15 cellular contexts compared by ENCODE assay signal in genomic region chr20:61802721-61803311, GRCh38.
DNase-seq lines count a peak whose midpoint lies in the region; ATAC-seq, FAIRE-seq and TF ChIP-seq lines count a peak whose summit lies in the region.
"Had no signal": no experiment of that assay in that cellular context is flagged by ENCODE, and none has a peak within 500 bp of the region (broad histone marks: within the 10 kb centered on the region; RNA-seq: fewer than 3 reads in every experiment).

No MANE protein-coding gene starts in this region.

- intact Hi-C loops in HepG2 (cut with micrococcal nuclease; ENCODE audit: unreplicated experiment) = no loop called here

- peak overlapping the region; percentile 8 for H3K9ac ChIP-seq in NT2/D1 (ENCODE audit: insufficient read length, low read depth)
- H3K9ac ChIP-seq in HepG2 (ENCODE audit: insufficient read depth, low read depth, low read length) = no peak overlapping the region
- no peak overlapping the region for H3K9ac ChIP-seq in skeletal muscle satellite cell (ENCODE audit: low read depth, low read length)
- no peak overlapping the region for H3K9ac ChIP-seq in GM23248

- no peak for TF ChIP-seq RAD21 in HepG2 (CRISPR knock-in tag; IDR thresholded peaks at IDR 0.05)

- no peak overlapping the region for H2AFZ ChIP-seq in HepG2 (ENCODE audit: low read length)
- no peak overlapping the region for H2AFZ ChIP-seq in GM23248

- H3K27me3 ChIP-seq in H7 (ENCODE audit: control insufficient read depth, insufficient read depth, low read length) (no peaks in the 10 kb centered on the region; the same call in 1 of the 2 replicates), NT2/D1 (ENCODE audit: insufficient read depth, insufficient read length) (peaks cover 83% of the 10 kb centered on the region), HepG2 (ENCODE audit: control insufficient read depth in 1 of 2, insufficient read depth in 2 of 2, low read length in 2 of 2) (peaks cover 40 to 98% of the 10 kb centered on the region in 2 experiments), skeletal muscle satellite cell (ENCODE audit: control insufficient read depth, insufficient read depth, low read length) (peaks cover 26% of the 10 kb centered on the region), GM23248 (replicated peaks; ENCODE audit: insufficient read depth) (peaks cover 28% of the 10 kb centered on the region)
- H3K27me3 ChIP-seq: Peyer's patch had no signal

- H3K9me2 ChIP-seq in GM23248 (ENCODE audit: insufficient read depth) = no peaks in the 10 kb centered on the region

- no peaks in the 10 kb centered on the region for H3K36me3 ChIP-seq in H7 (replicated peaks; ENCODE audit: control insufficient read depth, insufficient read depth, low read length)
- H3K36me3 ChIP-seq in NT2/D1 (ENCODE audit: insufficient read depth, insufficient read length, low read length) = no peaks in the 10 kb centered on the region
- H3K36me3 ChIP-seq in HepG2 (replicated peaks in 1 of 2; ENCODE audit: control insufficient read depth in 1 of 2, insufficient read depth in 2 of 2, low read length in 2 of 2) = no peaks in the 10 kb centered on the region
- H3K36me3 ChIP-seq in skeletal muscle satellite cell (ENCODE audit: insufficient read depth, low read length) = no peaks in the 10 kb centered on the region
- no peaks in the 10 kb centered on the region for H3K36me3 ChIP-seq in GM23248 (ENCODE audit: low read depth)
- H3K36me3 ChIP-seq: Peyer's patch had no signal

- no peak overlapping the region for H3K4me3 ChIP-seq in H7 (ENCODE audit: insufficient read depth, low read depth, low read length)
- no peak overlapping the region for H3K4me3 ChIP-seq in NT2/D1 (ENCODE audit: insufficient read length, low read depth)
- no peak overlapping the region for H3K4me3 ChIP-seq in HepG2 (replicated peaks in 1 of 3; ENCODE audit: insufficient read depth in 1 of 3, low read depth in 2 of 3, low read length in 3 of 3)
- no peak overlapping the region for H3K4me3 ChIP-seq in skeletal muscle satellite cell (ENCODE audit: low read length)
- H3K4me3 ChIP-seq in GM23248 = no peak overlapping the region
- H3K4me3 ChIP-seq: K562 had no signal

- POLR2A ChIA-PET in HepG2 (lab: Yijun Ruan, JAX) = no interaction called here

- CTCF ChIA-PET in HepG2 (lab: Yijun Ruan, JAX; ENCODE audit: low intra/inter-chr PET ratio, low total read pairs) = no interaction called here

- H3K4me2 ChIP-seq in HepG2 (ENCODE audit: low read depth, low read length) = no peak overlapping the region
- peak overlapping the region; percentile 70 for H3K4me2 ChIP-seq in skeletal muscle satellite cell (ENCODE audit: low read length)
- H3K4me2 ChIP-seq in GM23248 (ENCODE audit: unreplicated experiment) = no peak overlapping the region

- no peaks in the 10 kb centered on the region for H3F3A ChIP-seq in GM23248 (ENCODE audit: insufficient read depth)

- H3K27ac ChIP-seq in HepG2 (ENCODE audit: extremely low read length, insufficient read depth, low read length) (no peak overlapping the region), GM23248 (no peak overlapping the region)
- H3K27ac ChIP-seq: HL-60, Peyer's patch had no signal

- H3K79me2 ChIP-seq in HepG2 (ENCODE audit: insufficient read depth, low read length) (no peaks in the 10 kb centered on the region), GM23248 (ENCODE audit: insufficient read depth) (no peaks in the 10 kb centered on the region)

- in situ Hi-C loops in HepG2 (cut with HindIII; ENCODE audit: extremely low pct_ligation_motif_present, low pct_unique_long_range_greater_than_20kb) = no loop called here
- in situ Hi-C loops in GM23248 (cut with MboI) = no loop called here

- no peak for FAIRE-seq in HepG2 (lab: Jason Lieb, UNC)
- FAIRE-seq: K562 had no signal

- no peak for ATAC-seq in HepG2
- ATAC-seq: K562 had no signal

- H3K9me3 ChIP-seq in NT2/D1 (ENCODE audit: insufficient read depth, low read length) (no peaks in the 10 kb centered on the region), HepG2 (ENCODE audit: low read length) (no peaks in the 10 kb centered on the region), skeletal muscle satellite cell (replicated peaks; ENCODE audit: low read length) (no peaks in the 10 kb centered on the region), GM23248 (ENCODE audit: low read depth) (no peaks in the 10 kb centered on the region)
- H3K9me3 ChIP-seq: Peyer's patch had no signal

- H3K4me1 ChIP-seq in NT2/D1 (ENCODE audit: insufficient read depth, insufficient read length) = peaks cover 17% of the 10 kb centered on the region
- no peaks in the 10 kb centered on the region for H3K4me1 ChIP-seq in HepG2 (ENCODE audit: insufficient read depth, low read length)
- peaks cover 12% of the 10 kb centered on the region for H3K4me1 ChIP-seq in skeletal muscle satellite cell (ENCODE audit: control insufficient read depth, insufficient read depth, low read length)
- no peaks in the 10 kb centered on the region for H3K4me1 ChIP-seq in GM23248 (ENCODE audit: insufficient read depth)

- TF ChIP-seq CTCF in HepG2 (CRISPR knock-in tag; IDR thresholded peaks at IDR 0.05) = no peak

- TF ChIP-seq POLR2A in HepG2 (IDR thresholded peaks at IDR 0.05; ENCODE audit: insufficient read depth in 1 of 2, low read depth in 2 of 2, low read length in 2 of 2) = no peak

- TF ChIP-seq EP300 in HepG2 (IDR thresholded peaks at IDR 0.05; ENCODE audit: low read depth in 2 of 2, low read length in 2 of 2) = no peak
- TF ChIP-seq EP300 in HepG2 (CRISPR knock-in tag; IDR thresholded peaks at IDR 0.05; ENCODE audit: borderline replicate concordance) = no peak

- DNase-seq in H7 = peak; percentile 65
- no peak for DNase-seq in NT2/D1 (ENCODE audit: low read depth, low spot score)
- no peak for DNase-seq in HepG2 (ENCODE audit: low spot score)
- no peak for DNase-seq in islet precursor cell
- no peak for DNase-seq in GM19240 (ENCODE audit: insufficient read length, low spot score)
- no peak for DNase-seq in GM23248
- no peak for DNase-seq in NCI-H2171 treated with DMSO at 0.1 percent for 48 hours (lab: John Stamatoyannopoulos, UW)
- DNase-seq: EL, NCI-H1092, NCI-H1694 treated with DMSO at 0.1 percent for 48 hours, NCI-H446 had no signal

- BruUV-seq in HepG2 (replicated peaks; lab: Mats Ljungman, UMichigan) = no TSS peak

- WGBS in HepG2 (ENCODE audit: low lambda C conversion rate) = 25% methylated on average over 19 of the region's 36 CpGs
- 49 to 57% methylated on average over 36 of the region's 36 CpGs for WGBS in GM23248 (ENCODE audit: low coverage in 1 of 2, low lambda C conversion rate in 2 of 2, missing lambda C conversion rate in 2 of 2), 2 experiments

- no peaks in the 10 kb centered on the region; the same call in 1 of the 2 replicates for H4K20me1 ChIP-seq in HepG2 (ENCODE audit: insufficient read depth, low read length)
- no peaks in the 10 kb centered on the region for H4K20me1 ChIP-seq in GM23248 (ENCODE audit: insufficient read depth)

TF ChIP-seq in HepG2, 621 proteins besides CTCF, POLR2A, EP300 and RAD21:
- 0 out of 2 replicates have a peak, but pooled peaks have one; percentile 35 for TF ChIP-seq EZH2 (conservative IDR thresholded peaks at IDR 0.05; ENCODE audit: low read depth, low read length)
- TF ChIP-seq ARID5B (CRISPR knock-in tag; IDR thresholded peaks at IDR 0.05) = no peak
